14 cellular contexts compared by ENCODE assay signal in genomic region chr21:15976807-15977206, GRCh38.
DNase-seq lines count a peak whose midpoint lies in the region; ATAC-seq and TF ChIP-seq lines count a peak whose summit lies in the region.
"Had no signal": no experiment of that assay in that cellular context is flagged by ENCODE, and none has a peak within 500 bp of the region (broad histone marks: within the 10 kb centered on the region; RNA-seq: fewer than 3 reads in every experiment).

No MANE protein-coding gene starts in this region.

- H3F3A ChIP-seq in smooth muscle cell (ENCODE audit: low read depth) = no peaks in the 10 kb centered on the region

- CTCF ChIA-PET in activated CD8-positive, alpha-beta T cell treated with anti-CD3 and anti-CD28 coated beads for 36 hours (lab: Charles Lee) = no interaction called here
- CTCF ChIA-PET in activated CD8-positive, alpha-beta T cell treated with anti-CD3 and anti-CD28 coated beads, Interleukin-2, amount 10 ng/mL, durations not matched to agents 7 days and 5 days (lab: Charles Lee) = no interaction called here

- no peaks in the 10 kb centered on the region for H3K9me3 Mint-ChIP-seq in activated CD8-positive, alpha-beta T cell treated with anti-CD3 and anti-CD28 coated beads for 36 hours
- no peaks in the 10 kb centered on the region for H3K9me3 Mint-ChIP-seq in activated CD8-positive, alpha-beta T cell treated with anti-CD3 and anti-CD28 coated beads, Interleukin-2, amount 10 ng/mL, durations not matched to agents 7 days and 5 days (ENCODE audit: insufficient read depth)
- H3K9me3 Mint-ChIP-seq: activated naive CD4-positive, alpha-beta T cell treated with anti-CD3 and anti-CD28 coated beads, Interleukin-2, amount 50 U/mL, for 24 hours had no signal

- H4K20me1 ChIP-seq in smooth muscle cell (ENCODE audit: low read depth) = no peaks in the 10 kb centered on the region

- H3K4me3 ChIP-seq in NB4 (ENCODE audit: low read depth, low read length) (no peak overlapping the region), smooth muscle cell (no peak overlapping the region), spleen (no peak overlapping the region)
- H3K4me3 ChIP-seq: psoas muscle, upper lobe of left lung had no signal

- POLR2A ChIA-PET in activated CD8-positive, alpha-beta T cell treated with anti-CD3 and anti-CD28 coated beads for 36 hours (lab: Charles Lee) = no interaction called here
- POLR2A ChIA-PET in activated CD8-positive, alpha-beta T cell treated with anti-CD3 and anti-CD28 coated beads, Interleukin-2, amount 10 ng/mL, durations not matched to agents 7 days and 5 days (lab: Charles Lee) = no interaction called here

- H2AFZ ChIP-seq in smooth muscle cell (ENCODE audit: low read depth) = no peak overlapping the region

- no peak overlapping the region for H3K9ac ChIP-seq in smooth muscle cell (ENCODE audit: low read depth)

- H3K4me1 ChIP-seq in smooth muscle cell (ENCODE audit: low read depth) (no peaks in the 10 kb centered on the region), spleen (no peaks in the 10 kb centered on the region)
- H3K4me1 ChIP-seq: upper lobe of left lung had no signal

- H3K36me3 Mint-ChIP-seq in activated CD8-positive, alpha-beta T cell treated with anti-CD3 and anti-CD28 coated beads for 36 hours (ENCODE audit: low read depth) = no peaks in the 10 kb centered on the region
- H3K36me3 Mint-ChIP-seq in activated CD8-positive, alpha-beta T cell treated with anti-CD3 and anti-CD28 coated beads, Interleukin-2, amount 10 ng/mL, durations not matched to agents 7 days and 5 days (ENCODE audit: low read depth) = no peaks in the 10 kb centered on the region
- H3K36me3 Mint-ChIP-seq: activated naive CD4-positive, alpha-beta T cell treated with anti-CD3 and anti-CD28 coated beads, Interleukin-2, amount 50 U/mL, for 24 hours had no signal

- no peaks in the 10 kb centered on the region for H3K27me3 ChIP-seq in smooth muscle cell (ENCODE audit: low read depth)
- H3K27me3 ChIP-seq in spleen (replicated peaks in 1 of 7) = no peaks in the 10 kb centered on the region
- H3K27me3 ChIP-seq: upper lobe of left lung had no signal

- H3K4me2 ChIP-seq in smooth muscle cell = no peak overlapping the region

- H3K79me2 ChIP-seq in smooth muscle cell (ENCODE audit: low read depth) = no peaks in the 10 kb centered on the region

- no peak overlapping the region for H3K4me3 Mint-ChIP-seq in activated CD8-positive, alpha-beta T cell treated with anti-CD3 and anti-CD28 coated beads for 36 hours
- H3K4me3 Mint-ChIP-seq in activated CD8-positive, alpha-beta T cell treated with anti-CD3 and anti-CD28 coated beads, Interleukin-2, amount 10 ng/mL, durations not matched to agents 7 days and 5 days = no peak overlapping the region
- H3K4me3 Mint-ChIP-seq: activated CD4-positive, alpha-beta T cell treated with anti-CD3 and anti-CD28 coated beads for 36 hours; activated naive CD4-positive, alpha-beta T cell treated with anti-CD3 and anti-CD28 coated beads, Interleukin-2, amount 50 U/mL, for 24 hours had no signal

- H3K9me3 ChIP-seq in smooth muscle cell (replicated peaks; ENCODE audit: low read depth) = no peaks in the 10 kb centered on the region
- no peaks in the 10 kb centered on the region for H3K9me3 ChIP-seq in spleen
- H3K9me3 ChIP-seq: psoas muscle, upper lobe of left lung had no signal

- ATAC-seq in activated CD8-positive, alpha-beta T cell treated with anti-CD3 and anti-CD28 coated beads for 36 hours = no peak
- ATAC-seq in activated CD8-positive, alpha-beta T cell treated with anti-CD3 and anti-CD28 coated beads, Interleukin-2, amount 10 ng/mL, durations not matched to agents 7 days and 5 days = no peak
- ATAC-seq: activated CD4-positive, alpha-beta T cell treated with anti-CD3 and anti-CD28 coated beads for 36 hours; psoas muscle had no signal

- intact Hi-C loops in activated CD8-positive, alpha-beta T cell treated with anti-CD3 and anti-CD28 coated beads for 36 hours (cut with micrococcal nuclease) = no loop called here
- intact Hi-C loops in spleen (cut with DNase I; ENCODE audit: low total_unique reads) = no loop called here

- no peak overlapping the region for H3K27ac ChIP-seq in smooth muscle cell (ENCODE audit: low read depth)
- H3K27ac ChIP-seq in spleen = no peak overlapping the region
- H3K27ac ChIP-seq: psoas muscle, upper lobe of left lung had no signal

- H3K27me3 Mint-ChIP-seq in activated CD8-positive, alpha-beta T cell treated with anti-CD3 and anti-CD28 coated beads for 36 hours = peaks cover 2% of the 10 kb centered on the region
- H3K27me3 Mint-ChIP-seq in activated CD8-positive, alpha-beta T cell treated with anti-CD3 and anti-CD28 coated beads, Interleukin-2, amount 10 ng/mL, durations not matched to agents 7 days and 5 days (ENCODE audit: low read depth) = peaks cover 2% of the 10 kb centered on the region
- H3K27me3 Mint-ChIP-seq: activated CD4-positive, alpha-beta T cell treated with anti-CD3 and anti-CD28 coated beads for 36 hours had no signal

- no peak overlapping the region for H3K27ac Mint-ChIP-seq in activated CD8-positive, alpha-beta T cell treated with anti-CD3 and anti-CD28 coated beads for 36 hours
- H3K27ac Mint-ChIP-seq in activated CD8-positive, alpha-beta T cell treated with anti-CD3 and anti-CD28 coated beads, Interleukin-2, amount 10 ng/mL, durations not matched to agents 7 days and 5 days = no peak overlapping the region
- H3K27ac Mint-ChIP-seq: activated CD4-positive, alpha-beta T cell treated with anti-CD3 and anti-CD28 coated beads for 36 hours; activated naive CD4-positive, alpha-beta T cell treated with anti-CD3 and anti-CD28 coated beads, Interleukin-2, amount 50 U/mL, for 24 hours had no signal

- H3K36me3 ChIP-seq in smooth muscle cell (ENCODE audit: low read depth) = no peaks in the 10 kb centered on the region
- no peaks in the 10 kb centered on the region for H3K36me3 ChIP-seq in spleen
- H3K36me3 ChIP-seq: upper lobe of left lung had no signal

- WGBS in smooth muscle cell (ENCODE audit: low lambda C conversion rate) = 23% methylated on average over 1 of the region's 1 CpG
- 60 to 72% (median 69%) methylated on average over 1 of the region's 1 CpG for WGBS in spleen, 5 donors

- DNase-seq in activated CD8-positive, alpha-beta T cell treated with anti-CD3 and anti-CD28 coated beads for 36 hours = peak; percentile 1
- no peak for DNase-seq in activated CD8-positive, alpha-beta T cell treated with anti-CD3 and anti-CD28 coated beads, Interleukin-2, amount 10 ng/mL, durations not matched to agents 7 days and 5 days
- peak; percentile 12 for DNase-seq in NB4 (ENCODE audit: low read depth)
- peak; percentile 24 for DNase-seq in dermis blood vessel endothelial cell
- DNase-seq in smooth muscle cell (lab: John Stamatoyannopoulos, UW; ENCODE audit: unreplicated experiment) = no peak
- no peak for DNase-seq in spleen
- no peak for DNase-seq in cerebellar nuclear complex (lab: John Stamatoyannopoulos, UW)
- no peak for DNase-seq in activated CD4-positive, alpha-beta T cell treated with anti-CD3 and anti-CD28 coated beads for 48 hours
- DNase-seq: activated CD4-positive, alpha-beta T cell treated with anti-CD3 and anti-CD28 coated beads for 36 hours; C1 segment of cervical spinal cord; NCI-H1092 treated with DMSO at 0.1 percent for 48 hours; psoas muscle; upper lobe of left lung had no signal

- no peak for TF ChIP-seq POLR2A in NB4 (IDR thresholded peaks at IDR 0.05; ENCODE audit: extremely low read depth, insufficient read length)
- TF ChIP-seq POLR2A in spleen (IDR thresholded peaks at IDR 0.05) = no peak

- TF ChIP-seq CTCF in activated CD8-positive, alpha-beta T cell treated with anti-CD3 and anti-CD28 coated beads for 36 hours (IDR thresholded peaks at IDR 0.05) = no peak
- TF ChIP-seq CTCF in NB4 (IDR thresholded peaks at IDR 0.05; ENCODE audit: low read depth, low read length) (peak; percentile 40), smooth muscle cell (IDR thresholded peaks at IDR 0.05; ENCODE audit: borderline replicate concordance, insufficient read depth, poor library complexity, severe bottlenecking) (peak; percentile 16), spleen (IDR thresholded peaks at IDR 0.05 in 8 of 11, conservative IDR thresholded peaks at IDR 0.05 in 3 of 11) (no peak)

- no peaks in the 10 kb centered on the region for H3K4me1 Mint-ChIP-seq in activated CD8-positive, alpha-beta T cell treated with anti-CD3 and anti-CD28 coated beads for 36 hours (ENCODE audit: low read depth)
- no peaks in the 10 kb centered on the region for H3K4me1 Mint-ChIP-seq in activated CD8-positive, alpha-beta T cell treated with anti-CD3 and anti-CD28 coated beads, Interleukin-2, amount 10 ng/mL, durations not matched to agents 7 days and 5 days (ENCODE audit: low read depth)
- H3K4me1 Mint-ChIP-seq: activated CD4-positive, alpha-beta T cell treated with anti-CD3 and anti-CD28 coated beads for 36 hours; activated naive CD4-positive, alpha-beta T cell treated with anti-CD3 and anti-CD28 coated beads, Interleukin-2, amount 50 U/mL, for 24 hours had no signal

Comparison
In these comparisons a context has a peak if more than half of its experiments do, and no peak if none do; other contexts are left out.
1. DNase-seq: peak in activated CD8-positive, alpha-beta T cell treated with anti-CD3 and anti-CD28 coated beads for 36 hours (single experiment), NB4 (single experiment) and dermis blood vessel endothelial cell (single experiment); none in activated CD8-positive, alpha-beta T cell treated with anti-CD3 and anti-CD28 coated beads, Interleukin-2, amount 10 ng/mL, durations not matched to agents 7 days and 5 days (single experiment), smooth muscle cell (single experiment), spleen (single experiment), cerebellar nuclear complex (0 of 2) and activated CD4-positive, alpha-beta T cell treated with anti-CD3 and anti-CD28 coated beads for 48 hours (single experiment).
2. CTCF ChIP-seq: peak in NB4 (single experiment) and smooth muscle cell (single experiment); none in activated CD8-positive, alpha-beta T cell treated with anti-CD3 and anti-CD28 coated beads for 36 hours (single experiment) and spleen (0 of 11).